16 cellular contexts compared by ENCODE assay signal in the genomic region with DNA sequence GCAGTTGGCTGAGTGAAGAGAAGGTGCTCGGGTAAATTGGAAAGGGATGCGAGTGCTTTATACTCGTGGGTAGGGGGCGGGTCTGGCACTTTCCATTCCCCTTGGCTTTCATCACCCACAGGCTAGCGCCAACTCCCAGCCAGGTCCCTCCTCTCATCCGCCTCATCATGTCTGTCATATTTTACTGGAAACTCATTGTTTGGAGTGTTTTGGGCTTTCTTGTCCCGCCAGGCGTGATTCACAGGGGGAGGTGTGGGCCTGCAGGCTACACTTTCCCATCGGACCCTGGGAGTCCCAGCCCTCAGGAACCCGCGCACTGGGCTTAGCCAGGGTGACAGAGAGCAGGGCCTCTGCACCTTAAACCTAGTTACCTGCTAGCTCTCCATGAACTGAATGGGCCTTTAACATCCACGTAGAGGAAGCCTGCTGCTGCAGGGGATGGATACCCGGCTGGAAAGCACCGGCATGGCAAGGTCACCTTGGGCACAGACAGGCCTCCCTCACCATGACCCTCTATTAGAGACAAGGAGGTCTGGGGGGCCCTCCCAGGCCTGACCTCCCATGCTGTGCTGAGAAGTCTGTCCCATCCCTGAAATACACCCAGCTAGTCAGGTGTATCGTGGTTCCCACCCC. TPM values are rescaled to one million over a fixed set of nuclear protein-coding genes. Genes with fewer than 3 reads are reported as not detected.
"Had no signal": no experiment of that assay in that cellular context is flagged by ENCODE, and none has a peak within 500 bp of the region (broad histone marks: within the 10 kb centered on the region; RNA-seq: fewer than 3 reads in every experiment).

A gene (minus strand): TSS at position 33 of the 633 bp plus-strand sequence. CDS start 61 bp downstream, outside the sequence.

- H3K27ac ChIP-seq: right lobe of liver had no signal

- DNase-seq: activated CD4-positive, alpha-beta memory T cell treated with anti-CD3 and anti-CD28 coated beads, Interleukin-2, amount 10 ng/mL, durations not matched to agents 7 days and 5 days; activated CD4-positive, alpha-beta T cell treated with anti-CD3 and anti-CD28 coated beads for 36 hours; activated CD8-positive, alpha-beta memory T cell treated with anti-CD3 and anti-CD28 coated beads, Interleukin-2, amount 50 U/mL, for 4 hours; activated naive CD4-positive, alpha-beta T cell treated with Interleukin-2 at 50 U/mL for 16 hours; activated naive CD8-positive, alpha-beta T cell treated with anti-CD3 and anti-CD28 coated beads, Interleukin-2, amount 50 U/mL, for 24 hours; activated T-cell treated with anti-CD3 and anti-CD28 coated beads, Interleukin-2, amount 50 U/mL, for 72 hours; kidney; right lobe of liver; stimulated activated CD4-positive, alpha-beta T cell treated with anti-CD3 and anti-CD28 coated beads, Interleukin-12 subunit alpha, Interleukin-12 subunit beta, amount 100 ng/mL, for 4 hours; stimulated activated naive CD4-positive, alpha-beta T cell; substantia nigra; T-helper 17 cell had no signal

- H3K36me3 ChIP-seq: right lobe of liver had no signal

- H3K27me3 ChIP-seq: right lobe of liver had no signal

- H3K4me1 ChIP-seq: right lobe of liver had no signal

- H3K9me3 ChIP-seq: right lobe of liver had no signal

- ATAC-seq: activated CD4-positive, alpha-beta T cell treated with anti-CD3 and anti-CD28 coated beads for 36 hours; activated naive CD8-positive, alpha-beta T cell treated with anti-CD3 and anti-CD28 coated beads, Interleukin-2, amount 50 U/mL, for 24 hours; activated T-cell treated with anti-CD3 and anti-CD28 coated beads, Interleukin-2, amount 50 U/mL, for 72 hours; right lobe of liver; T-helper 17 cell had no signal

- H3K4me3 ChIP-seq: right lobe of liver had no signal

RNA-seq across cellular contexts. Expression of the gene that starts here (rescaled TPM):
- total RNA-seq: activated CD4-positive, alpha-beta memory T cell treated with anti-CD3 and anti-CD28 coated beads, Interleukin-2, amount 10 ng/mL, durations not matched to agents 7 days and 5 days; activated CD4-positive, alpha-beta T cell treated with anti-CD3 and anti-CD28 coated beads for 36 hours; activated T-cell treated with anti-CD3 and anti-CD28 coated beads, Interleukin-2, amount 50 U/mL, for 72 hours; cardiac septum; kidney; liver; progenitor cell of endocrine pancreas; T-helper 17 cell; urinary bladder had no signal
